25 cellular contexts compared by ENCODE assay signal in genomic region chr17:38947189-38947588, GRCh38. TPM values are rescaled to one million over a fixed set of nuclear protein-coding genes. Genes with fewer than 3 reads are reported as not detected.
"Had no signal": no experiment of that assay in that cellular context is flagged by ENCODE, and none has a peak within 500 bp of the region (broad histone marks: within the 10 kb centered on the region; RNA-seq: fewer than 3 reads in every experiment).

No MANE protein-coding gene starts in this region.

- H3K9me3 Mint-ChIP-seq: endodermal cell, immature natural killer cell, memory B cell, mesothelial cell of epicardium, natural killer cell, neural crest cell had no signal

- FAIRE-seq: endothelial cell of umbilical vein, keratinocyte had no signal

- H3K27me3 Mint-ChIP-seq: memory B cell had no signal

- H3K4me1 Mint-ChIP-seq: endodermal cell, mesothelial cell of epicardium, neural crest cell had no signal

- DNase-seq: effector CD4-positive, alpha-beta T cell; endodermal cell; erythroblast; foreskin keratinocyte; immature natural killer cell; left ventricle myocardium inferior; lower lobe of right lung; natural killer cell; posterior cingulate gyrus; sigmoid colon; stimulated activated CD4-positive, alpha-beta T cell treated with anti-CD3 and anti-CD28 coated beads, Interleukin-12 subunit alpha, Interleukin-12 subunit beta, amount 100 ng/mL, for 4 hours; stimulated activated naive CD4-positive, alpha-beta T cell treated with Interleukin-2 at 50 U/mL for 16 hours; tibial artery; upper lobe of left lung had no signal

- H3K36me3 Mint-ChIP-seq: immature natural killer cell, memory B cell, mesothelial cell of epicardium, natural killer cell had no signal

- H3K27ac Mint-ChIP-seq: endodermal cell, memory B cell, mesothelial cell of epicardium, natural killer cell had no signal

- H3K4me3 Mint-ChIP-seq: endodermal cell, immature natural killer cell, memory B cell, mesothelial cell of epicardium, natural killer cell, neural crest cell had no signal

- ATAC-seq: foreskin keratinocyte, lower lobe of right lung had no signal

RNA-seq across cellular contexts. Expression of gene FBXO47, which starts 20.0 kb away (rescaled TPM):
- total RNA-seq: endodermal cell, endothelial cell of umbilical vein, foreskin keratinocyte, left ventricle myocardium inferior, lower lobe of right lung, mesothelial cell of epicardium, mucosa of gallbladder, myocyte, natural killer cell, neural crest cell, osteocyte, pulmonary artery endothelial cell, sigmoid colon, temporal lobe, upper lobe of left lung, vagina had no signal
